Comparison of ENCODE assay signal across 17 cellular contexts in the genomic region with DNA sequence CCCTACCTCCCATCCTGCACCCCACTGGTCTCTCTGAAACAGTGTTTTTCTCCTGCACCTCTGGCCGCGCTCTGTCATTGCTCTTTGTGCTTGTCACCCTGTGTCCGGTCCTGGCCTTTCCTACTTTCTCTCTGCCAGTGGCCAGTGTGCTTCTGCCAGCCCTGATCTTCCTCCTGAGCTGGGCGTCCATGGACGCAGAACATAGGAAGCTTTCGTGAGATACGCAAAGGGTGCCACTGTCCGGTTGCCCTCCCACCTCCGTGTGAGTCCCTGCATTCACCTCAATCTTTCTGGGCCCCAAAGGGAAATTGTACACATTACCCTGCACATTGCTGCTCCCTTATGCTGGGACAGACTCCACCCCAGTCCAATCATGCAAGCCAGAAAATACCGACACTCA.
DNase-seq lines count a peak whose midpoint lies in the region; ATAC-seq and TF ChIP-seq lines count a peak whose summit lies in the region.
"Had no signal": no experiment of that assay in that cellular context is flagged by ENCODE, and none has a peak within 500 bp of the region (broad histone marks: within the 10 kb centered on the region; RNA-seq: fewer than 3 reads in every experiment).

No MANE protein-coding gene starts in this region.

- TF ChIP-seq POLR2A in sigmoid colon (IDR thresholded peaks at IDR 0.05), result no peak

- no peak overlapping the region for H2BK5ac ChIP-seq in neuronal stem cell (ENCODE audit: low read length)

- no peaks in the 10 kb centered on the region for H3K79me1 ChIP-seq in neuronal stem cell (ENCODE audit: low read depth, low read length)

- ATAC-seq in HG02623 (IDR thresholded peaks at IDR 0.05; ENCODE audit: unreplicated experiment), result no peak
- ATAC-seq: CD8-positive, alpha-beta T cell; HCT116 had no signal

- no peak for TF ChIP-seq EP300 in sigmoid colon (IDR thresholded peaks at IDR 0.05)

- H2BK12ac ChIP-seq in neuronal stem cell (ENCODE audit: low read length), result no peak overlapping the region

- H3K4me3 ChIP-seq in left ventricle myocardium inferior, result no peak overlapping the region
- H3K4me3 ChIP-seq in neuronal stem cell (ENCODE audit: low read length in 2 of 2), result no peak overlapping the region
- no peak overlapping the region for H3K4me3 ChIP-seq in sigmoid colon
- H3K4me3 ChIP-seq in WERI-Rb-1 (ENCODE audit: low read depth, low read length), result no peak overlapping the region
- H3K4me3 ChIP-seq: BLaER1, GM23248 had no signal

- H2BK15ac ChIP-seq in neuronal stem cell (ENCODE audit: low read length), result peak overlapping the region; percentile 81

- H3K9me3 ChIP-seq in left ventricle myocardium inferior (replicated peaks), result no peaks in the 10 kb centered on the region
- H3K9me3 ChIP-seq in neuronal stem cell (replicated peaks in 1 of 2; ENCODE audit: control insufficient read depth in 2 of 2, insufficient read depth in 1 of 2, low read depth in 1 of 2, low read length in 2 of 2), result peaks cover 0 to 5% of the 10 kb centered on the region in 2 donors
- no peaks in the 10 kb centered on the region for H3K9me3 ChIP-seq in sigmoid colon
- H3K9me3 ChIP-seq in WERI-Rb-1 (ENCODE audit: severe bottlenecking), result peaks cover 7% of the 10 kb centered on the region
- H3K9me3 ChIP-seq: Caco-2 had no signal

- peak; percentile 46 for DNase-seq in cardiac septum (ENCODE audit: low spot score)
- no peak for DNase-seq in left ventricle myocardium inferior
- DNase-seq in neuronal stem cell (ENCODE audit: low spot score), result no peak
- peak; percentile 44 for DNase-seq in sigmoid colon
- no peak for DNase-seq in WERI-Rb-1
- DNase-seq: Caco-2; CD4-positive, CD25-positive, alpha-beta regulatory T cell; CD8-positive, alpha-beta T cell; DMS153; DND-41; GM23248; H7 had no signal

- no peak overlapping the region for H2AFZ ChIP-seq in neuronal stem cell (ENCODE audit: low read length)
- H2AFZ ChIP-seq: GM23248 had no signal

- H3K27me3 ChIP-seq in left ventricle myocardium inferior (ENCODE audit: low read depth) (peaks cover 45% of the 10 kb centered on the region), neuronal stem cell (ENCODE audit: control insufficient read depth in 3 of 3, insufficient read depth in 3 of 3, low read depth in 1 of 3, low read length in 3 of 3) (peaks cover 0 to 6% (median 0%) of the 10 kb centered on the region in 3 experiments), sigmoid colon (peaks cover 0 to 1% (median 0%) of the 10 kb centered on the region in 3 donors), WERI-Rb-1 (ENCODE audit: insufficient read depth, low read depth, severe bottlenecking) (peaks cover 98% of the 10 kb centered on the region)
- H3K27me3 ChIP-seq: BLaER1 had no signal

- peak overlapping the region; percentile 83 for H3K18ac ChIP-seq in neuronal stem cell (ENCODE audit: low read length)

- H4K91ac ChIP-seq in neuronal stem cell (ENCODE audit: low read depth, low read length, poor library complexity), result peak overlapping the region; percentile 24

- TF ChIP-seq CTCF in left ventricle myocardium inferior (IDR thresholded peaks at IDR 0.05; ENCODE audit: borderline replicate concordance) (no peak), sigmoid colon (IDR thresholded peaks at IDR 0.05) (no peak), WERI-Rb-1 (IDR thresholded peaks at IDR 0.05; ENCODE audit: low read depth, low read length) (no peak)

- H3K14ac ChIP-seq in neuronal stem cell (ENCODE audit: low read length), result no peak overlapping the region

- H3K36me3 ChIP-seq in left ventricle myocardium inferior (no peaks in the 10 kb centered on the region), neuronal stem cell (replicated peaks in 1 of 2; ENCODE audit: control insufficient read depth in 2 of 2, insufficient read depth in 2 of 2, low read length in 2 of 2) (no peaks in the 10 kb centered on the region), sigmoid colon (no peaks in the 10 kb centered on the region), WERI-Rb-1 (no peaks in the 10 kb centered on the region)
- H3K36me3 ChIP-seq: BLaER1 had no signal

- no CpG with 5 or more reads among the region's 10 CpGs for WGBS in neuronal stem cell (ENCODE audit: extremely low coverage in 2 of 2, insufficient read length in 2 of 2, insufficient replicate concordance in 1 of 2), 2 donors
- 84 to 90% methylated on average over 10 of the region's 10 CpGs for WGBS in sigmoid colon, 2 donors

- H4K8ac ChIP-seq in neuronal stem cell (ENCODE audit: low read depth, low read length), result no peak overlapping the region

- H2AK5ac ChIP-seq in neuronal stem cell (ENCODE audit: low read depth, low read length), result no peak overlapping the region

- intact Hi-C loops in cardiac septum (cut with DNase I), result no loop called here
- intact Hi-C loops in left ventricle myocardium inferior (cut with micrococcal nuclease), result no loop called here
- intact Hi-C loops in sigmoid colon (cut with DNase I), result no loop called here

- H3K4ac ChIP-seq in neuronal stem cell (ENCODE audit: low read length), result no peak overlapping the region

- H3K27ac ChIP-seq in left ventricle myocardium inferior (replicated peaks), result no peak overlapping the region
- H3K27ac ChIP-seq in neuronal stem cell (replicated peaks; ENCODE audit: low read length), result no peak overlapping the region
- H3K27ac ChIP-seq in sigmoid colon, result no peak overlapping the region
- no peak overlapping the region for H3K27ac ChIP-seq in WERI-Rb-1
- H3K27ac ChIP-seq: 22Rv1, BLaER1, C4-2B, GM23248 had no signal

- no peaks in the 10 kb centered on the region for H3K4me1 ChIP-seq in left ventricle myocardium inferior
- no peaks in the 10 kb centered on the region for H3K4me1 ChIP-seq in neuronal stem cell (ENCODE audit: control insufficient read depth in 2 of 2, insufficient read depth in 1 of 2, low read depth in 1 of 2, low read length in 2 of 2)
- H3K4me1 ChIP-seq in sigmoid colon, result no peaks in the 10 kb centered on the region
- H3K4me1 ChIP-seq: Caco-2 had no signal

- peak overlapping the region; percentile 52 for H2BK120ac ChIP-seq in neuronal stem cell (ENCODE audit: low read depth, low read length)

- no peak overlapping the region for H3K23ac ChIP-seq in neuronal stem cell (ENCODE audit: low read depth, low read length, poor library complexity)

- no peak overlapping the region for H3K9ac ChIP-seq in neuronal stem cell (ENCODE audit: low read depth, low read length, poor library complexity)
- H3K9ac ChIP-seq: BLaER1, GM23248 had no signal

- H3K4me2 ChIP-seq in neuronal stem cell (ENCODE audit: insufficient read depth, low read length, poor library complexity, severe bottlenecking), result no peak overlapping the region
- H3K4me2 ChIP-seq: BLaER1 had no signal

Comparison
In these comparisons a context has a peak if more than half of its experiments do, and no peak if none do; other contexts are left out.
1. DNase-seq: peak in cardiac septum (single experiment) and sigmoid colon (single experiment); none in left ventricle myocardium inferior (single experiment), neuronal stem cell (single experiment) and WERI-Rb-1 (single experiment).